Comparison of ENCODE assay signal across 16 cellular contexts in the genomic region with DNA sequence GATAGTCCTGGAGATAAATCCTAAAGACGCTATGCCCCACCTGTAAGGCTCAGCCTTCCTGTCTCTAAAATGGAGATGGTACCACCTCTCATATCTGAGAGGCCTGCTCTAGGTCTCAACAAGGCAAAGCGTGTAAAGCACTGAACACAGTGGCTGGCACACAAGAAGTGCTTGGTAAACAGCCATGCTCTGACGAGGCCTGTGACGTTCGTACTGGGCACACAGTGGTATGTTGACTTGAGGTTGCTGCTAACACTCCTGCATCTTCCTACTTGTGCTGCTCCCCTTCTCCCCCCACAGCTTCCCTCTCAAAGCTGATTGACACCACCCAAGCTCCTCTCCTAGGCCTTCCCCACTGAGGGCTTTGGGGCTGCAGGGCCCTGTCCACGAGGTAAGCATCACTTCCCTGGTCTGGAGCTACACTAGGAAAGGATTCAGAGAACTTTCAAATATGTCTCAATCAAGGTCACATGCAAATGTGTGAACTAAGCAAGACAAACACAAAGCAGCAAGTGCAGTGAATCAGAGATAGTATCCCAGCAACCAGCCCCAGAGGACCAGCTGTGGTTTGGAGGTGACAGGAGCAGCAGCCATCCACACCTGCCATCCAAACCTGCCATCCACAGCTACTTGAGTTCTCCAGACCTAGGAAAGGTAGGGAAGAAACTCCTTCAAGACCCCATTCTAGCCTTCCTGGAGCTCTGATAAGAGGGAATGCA.
DNase-seq lines count a peak whose midpoint lies in the region; ATAC-seq and TF ChIP-seq lines count a peak whose summit lies in the region.
"Had no signal": no experiment of that assay in that cellular context is flagged by ENCODE, and none has a peak within 500 bp of the region (broad histone marks: within the 10 kb centered on the region; RNA-seq: fewer than 3 reads in every experiment).

No MANE protein-coding gene starts in this region.

- H3K4me3 ChIP-seq in mucosa of descending colon = no peak overlapping the region
- H3K4me3 ChIP-seq: left ventricle myocardium inferior had no signal

- no peak for TF ChIP-seq CTCF in mucosa of descending colon (IDR thresholded peaks at IDR 0.05)

- DNase-seq in DMS53 (lab: John Stamatoyannopoulos, UW) (peak; percentile 74), SHP77 treated with DMSO at 0.1 percent for 48 hours (lab: John Stamatoyannopoulos, UW) (peak; percentile 19), mucosa of descending colon (no peak), HPDE6-E6E7 (ENCODE audit: extremely low spot score) (no peak), HCEC 1CT (no peak)
- DNase-seq: activated CD4-positive, alpha-beta T cell treated with anti-CD3 and anti-CD28 coated beads for 36 hours; activated naive CD4-positive, alpha-beta T cell treated with anti-CD3 and anti-CD28 coated beads, Interleukin-2, amount 10 ng/mL, durations not matched to agents 7 days and 5 days; AML-193; hippocampal formation; left ventricle myocardium inferior; MM.1S; retina; T-helper 9 cell had no signal

- intact Hi-C loops in mucosa of descending colon (cut with DNase I, micrococcal nuclease) = no loop called here

- ATAC-seq in HG03342 (IDR thresholded peaks at IDR 0.05; ENCODE audit: unreplicated experiment) (peak; percentile 53), mucosa of descending colon (peak; percentile 22), GM21786 (IDR thresholded peaks at IDR 0.05; ENCODE audit: unreplicated experiment) (no peak), GM19452 (IDR thresholded peaks at IDR 0.05; ENCODE audit: unreplicated experiment) (no peak)
- ATAC-seq: activated CD4-positive, alpha-beta T cell treated with anti-CD3 and anti-CD28 coated beads for 36 hours had no signal

- H3K36me3 ChIP-seq in mucosa of descending colon (ENCODE audit: low read depth) = no peaks in the 10 kb centered on the region
- H3K36me3 ChIP-seq: left ventricle myocardium inferior had no signal

- no peaks in the 10 kb centered on the region for H3K9me3 ChIP-seq in mucosa of descending colon

- H3K4me1 ChIP-seq in mucosa of descending colon (ENCODE audit: low read depth) = no peaks in the 10 kb centered on the region
- H3K4me1 ChIP-seq: left ventricle myocardium inferior had no signal

Comparison
In these comparisons a context has a peak if more than half of its experiments do, and no peak if none do; other contexts are left out.
1. DNase-seq: peak in DMS53 (single experiment) and SHP77 treated with DMSO at 0.1 percent for 48 hours (single experiment); none in mucosa of descending colon (0 of 3), HPDE6-E6E7 (single experiment) and HCEC 1CT (single experiment).
2. ATAC-seq: peak in HG03342 (single experiment) and mucosa of descending colon (single experiment); none in GM21786 (single experiment) and GM19452 (single experiment).